ENCODE assay signal across 1 cellular context in the genomic region with DNA sequence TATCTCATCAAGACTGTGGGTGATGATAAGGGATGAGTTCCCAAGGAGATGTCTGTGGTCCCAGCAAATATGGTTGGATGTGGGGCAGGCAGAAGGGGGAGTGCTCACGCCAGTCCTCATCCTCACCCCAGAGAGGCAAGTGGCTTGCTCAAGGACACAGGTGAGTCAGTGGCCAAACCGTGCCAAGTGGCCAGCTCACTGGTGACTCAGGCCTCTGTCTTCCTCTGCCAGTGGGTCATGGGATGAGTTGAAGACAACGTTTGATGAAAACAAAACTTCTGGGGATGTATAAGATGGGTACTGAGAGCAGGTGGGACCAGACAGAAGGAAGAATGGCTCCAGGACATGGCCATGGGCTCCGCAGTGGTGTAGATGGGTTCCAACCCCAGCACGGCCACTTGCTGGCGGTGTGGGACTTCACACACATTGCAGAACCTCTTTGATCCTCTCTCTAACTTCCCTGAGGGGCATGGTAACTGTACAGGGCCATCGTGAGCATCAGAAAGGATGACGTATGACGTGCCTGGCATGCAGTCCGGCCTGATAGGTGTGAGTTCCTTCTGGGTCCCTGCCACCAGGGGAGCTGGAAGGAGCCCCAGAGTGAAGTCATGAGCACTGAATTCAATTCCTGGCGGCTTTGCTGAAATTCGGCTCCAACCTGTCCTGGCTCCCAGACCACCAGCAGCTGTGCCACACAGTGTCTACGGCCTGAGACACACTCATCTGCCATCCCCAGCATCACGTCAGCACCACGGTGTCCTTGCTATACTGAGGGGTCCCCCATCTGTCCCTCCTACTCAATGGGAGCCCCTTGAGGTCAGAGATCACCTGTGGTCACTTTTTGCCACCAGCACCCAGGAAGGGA.
TF ChIP-seq lines count a peak whose summit lies in the region.

No MANE protein-coding gene starts in this region.

TF ChIP-seq in HepG2, 621 proteins besides CTCF, POLR2A, EP300 and RAD21:
- TF ChIP-seq FOSL2 (CRISPR knock-in tag; IDR thresholded peaks at IDR 0.05) (peak; percentile 84), RARG (CRISPR knock-in tag; IDR thresholded peaks at IDR 0.05; ENCODE audit: low read depth) (no peak), ZNF263 (CRISPR knock-in tag; IDR thresholded peaks at IDR 0.05) (0 out of 2 replicates have a peak, but pooled peaks have one; percentile 48), FOSL1 (CRISPR knock-in tag; IDR thresholded peaks at IDR 0.05; ENCODE audit: borderline replicate concordance) (0 out of 2 replicates have a peak, but pooled peaks have one; percentile 23)
